Comparison of ENCODE assay signal across 8 cellular contexts in the genomic region with DNA sequence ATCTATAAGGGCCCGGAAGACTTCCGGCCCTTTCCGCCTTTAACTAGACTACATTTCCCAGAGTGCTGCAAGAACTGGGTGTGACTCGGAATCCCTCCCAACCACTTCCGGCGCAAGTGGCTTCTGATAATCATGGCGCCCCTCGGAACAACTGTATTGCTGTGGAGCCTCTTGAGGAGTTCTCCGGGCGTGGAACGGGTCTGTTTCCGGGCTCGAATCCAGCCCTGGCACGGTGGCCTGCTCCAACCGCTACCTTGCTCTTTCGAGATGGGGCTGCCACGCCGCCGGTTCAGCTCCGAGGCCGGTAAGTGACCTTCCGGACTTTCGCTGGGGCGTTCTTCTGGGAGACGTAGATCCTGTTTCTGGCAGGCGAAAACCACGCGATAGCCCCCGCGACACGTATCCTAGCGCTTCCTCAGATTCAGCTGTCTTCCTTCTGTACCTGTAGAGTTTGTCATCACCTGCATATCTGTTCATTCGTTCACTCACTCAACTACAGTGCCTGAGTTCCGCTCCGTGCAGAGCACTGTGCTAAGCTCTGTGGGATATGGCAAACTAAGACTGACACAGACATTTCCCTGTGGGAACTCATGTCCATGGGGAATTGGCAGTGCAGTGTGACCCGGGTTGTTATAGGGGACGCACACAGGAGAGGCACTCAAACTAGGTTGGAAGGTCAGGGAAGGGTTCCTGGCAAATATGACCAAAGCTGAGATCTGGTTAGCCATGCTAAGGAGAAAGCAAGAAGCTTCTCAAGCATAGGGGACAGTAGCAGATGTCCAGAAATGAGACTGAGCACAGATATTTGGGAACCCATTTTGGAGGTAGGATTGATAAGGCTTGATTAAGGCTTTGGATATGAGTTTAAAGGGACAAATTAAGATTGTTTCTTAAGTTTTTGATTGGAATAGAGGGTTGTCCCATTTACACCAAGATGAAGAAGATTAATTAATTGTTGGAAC. TPM values are rescaled to one million over a fixed set of nuclear protein-coding genes. Genes with fewer than 3 reads are reported as not detected.
DNase-seq lines count a peak whose midpoint lies in the region; ATAC-seq, FAIRE-seq and TF ChIP-seq lines count a peak whose summit lies in the region.

A gene (plus strand): TSS at position 126 of the 962 bp plus-strand sequence. CDS start 7 bp downstream, at position 133.

- no peak for TF ChIP-seq CTCF in keratinocyte (optimal IDR thresholded peaks at IDR 0.05 in 1 of 3, IDR thresholded peaks at IDR 0.05 in 1 of 3, conservative IDR thresholded peaks at IDR 0.05 in 1 of 3; ENCODE audit: extremely low read depth in 1 of 3, insufficient read depth in 2 of 3, low read length in 3 of 3)

- peak; percentile 84 for FAIRE-seq in keratinocyte (lab: Jason Lieb, UNC)

- peak within 1 kb of the TSS; percentile 99 for H2AFZ ChIP-seq in keratinocyte (ENCODE audit: control insufficient read depth, low read length)

- H3K9me1 ChIP-seq in keratinocyte (ENCODE audit: control insufficient read depth, extremely low read depth, insufficient read depth, low read length) = no peaks in the 10 kb centered on the region

- dilution Hi-C loops in keratinocyte (cut with MboI; ENCODE audit: extremely low pct_ligation_motif_present, low sequenced_read_pairs) = no loop called here

- H4K20me1 ChIP-seq in keratinocyte (ENCODE audit: control insufficient read depth, extremely low read depth, insufficient read depth, low read length) = no peaks in the 10 kb centered on the region

- H3K9me3 ChIP-seq in keratinocyte (ENCODE audit: control insufficient read depth, low read depth, low read length) = no peaks in the 10 kb centered on the region

- peaks cover 20% of the 10 kb centered on the region for H3K4me1 ChIP-seq in keratinocyte (ENCODE audit: control insufficient read depth, extremely low read depth, insufficient read depth, low read length)

- H3K36me3 ChIP-seq in keratinocyte (ENCODE audit: control insufficient read depth in 2 of 2, extremely low read depth in 1 of 2, insufficient read depth in 2 of 2, low read length in 2 of 2) = peaks cover 6 to 20% of the 10 kb centered on the region in 2 experiments

- peaks cover 34% of the 10 kb centered on the region for H3K79me2 ChIP-seq in keratinocyte (ENCODE audit: control insufficient read depth, insufficient read depth, low read length)

- peak within 1 kb of the TSS; percentile 89 for H3K27ac ChIP-seq in keratinocyte (ENCODE audit: control insufficient read depth, insufficient read depth, low read length)

- peaks cover 3% of the 10 kb centered on the region for H3K27me3 ChIP-seq in keratinocyte (ENCODE audit: control insufficient read depth, extremely low read depth, insufficient read depth, low read length)

- ATAC-seq in GM19025 (IDR thresholded peaks at IDR 0.05; ENCODE audit: low read depth, unreplicated experiment) = peak; percentile 99
- ATAC-seq in HG03342 (IDR thresholded peaks at IDR 0.05; ENCODE audit: unreplicated experiment) = peak; percentile 99

- peak within 1 kb of the TSS; percentile 97 for H3K4me2 ChIP-seq in keratinocyte (ENCODE audit: control insufficient read depth, extremely low read depth, insufficient read depth, low read depth, low read length)

- DNase-seq in AG08396 (ENCODE audit: low spot score) (peak; percentile 90), NCI-H446 (lab: John Stamatoyannopoulos, UW) (peak; percentile 78 to 88), cerebellar cortex (ENCODE audit: low spot score) (peak; percentile 95), keratinocyte (ENCODE audit: low read depth, low spot score) (peak; percentile 46)
- DNase-seq in activated CD4-positive, CD25-positive, alpha-beta regulatory T cell treated with anti-CD3 and anti-CD28 coated beads, Interleukin-2, amount 50 U/mL, for 16 hours (ENCODE audit: low read depth, low spot score) = peak; percentile 78
- peak; percentile 54 to 60 for DNase-seq in stimulated activated CD4-positive, alpha-beta T cell treated with anti-CD3 and anti-CD28 coated beads, Interleukin-15, amount 100 ng/mL, for 1 hour (ENCODE audit: low read depth in 1 of 2, low spot score in 1 of 2)

- peak within 1 kb of the TSS; percentile 94 to 98 (median 96) for H3K4me3 ChIP-seq in keratinocyte (ENCODE audit: control insufficient read depth in 2 of 3, extremely low read depth in 1 of 3, insufficient read depth in 2 of 3, low read depth in 1 of 3, low read length in 3 of 3)

- H3K9ac ChIP-seq in keratinocyte (ENCODE audit: control insufficient read depth, extremely low read depth, insufficient read depth, low read length) = peak within 1 kb of the TSS; percentile 91

RNA-seq across cellular contexts. Expression of the gene that starts here (rescaled TPM):
- 45.6 to 91.9 TPM (median 55.8 TPM) in 3 replicates for polyA plus RNA-seq in keratinocyte
- 62.4 TPM for polyA plus RNA-seq in keratinocyte (2011; ENCODE audit: low read depth)
- 55.7 and 72.6 TPM in 2 replicates for polyA plus RNA-seq in keratinocyte (2011; cell fraction: cytosol; rRNA removed)
- polyA plus RNA-seq in keratinocyte (2011; cell fraction: nucleus; rRNA removed) = 53.5 and 72.9 TPM in 2 replicates
- polyA plus RNA-seq in keratinocyte (2012; ENCODE audit: low replicate concordance) = 42.4 and 48.7 TPM in 2 replicates
- polyA minus RNA-seq in keratinocyte = 7.9 to 38.9 TPM (median 14.6 TPM) in 3 replicates
- polyA minus RNA-seq in keratinocyte (2011; cell fraction: cytosol; rRNA and poly(A)+ RNA removed) = 25.3 TPM
- polyA minus RNA-seq in keratinocyte (2011; cell fraction: nucleus; rRNA and poly(A)+ RNA removed) = 14.5 and 31.0 TPM in 2 replicates

Comparison
In these comparisons a context has a peak if more than half of its experiments do, and no peak if none do; other contexts are left out.
1. Peak in every context shown above with its lines: DNase-seq, ATAC-seq, H3K4me3 ChIP-seq and H3K27ac ChIP-seq.